In the genomic region with DNA sequence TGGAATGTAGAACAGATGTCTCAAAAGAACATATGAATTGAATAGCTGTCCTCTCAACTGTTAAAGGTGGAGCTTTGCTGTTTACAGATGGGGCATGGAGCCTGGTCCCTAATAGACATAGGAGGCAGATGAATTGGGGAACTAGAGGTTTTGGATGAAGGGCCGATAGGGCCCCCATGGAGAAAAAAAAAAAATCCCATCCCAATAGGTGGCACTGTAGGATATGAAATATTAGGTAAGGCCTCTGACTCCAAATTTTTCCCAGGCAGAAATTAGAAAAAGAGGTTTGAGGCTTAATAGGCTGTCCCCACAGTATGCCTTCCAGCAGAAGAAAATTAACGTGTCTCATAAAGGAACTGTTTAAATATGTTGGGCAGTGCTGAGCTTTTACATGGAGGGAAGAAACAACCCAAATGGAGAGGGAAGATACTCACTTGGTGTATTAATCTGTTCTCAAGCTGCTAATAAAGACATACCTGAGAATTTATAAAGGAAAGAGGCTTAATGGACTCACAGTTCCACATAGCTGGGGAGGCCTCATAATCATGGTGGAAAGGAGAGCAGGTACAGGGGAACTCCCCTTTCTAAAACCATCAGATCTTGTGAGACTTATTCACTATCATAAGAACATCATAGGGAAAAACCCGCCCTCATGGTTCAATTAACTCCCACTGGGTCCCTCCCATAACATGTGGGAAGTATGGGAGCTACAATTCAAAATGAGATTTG, we compare ENCODE assay signal across 8 cellular contexts. TPM values are rescaled to one million over a fixed set of nuclear protein-coding genes. Genes with fewer than 3 reads are reported as not detected.
DNase-seq lines count a peak whose midpoint lies in the region; ATAC-seq, FAIRE-seq and TF ChIP-seq lines count a peak whose summit lies in the region.

No MANE protein-coding gene starts in this region.

- no peak overlapping the region for H4K5ac ChIP-seq in H1 (ENCODE audit: insufficient read length, low read depth, low read length)

- no peaks in the 10 kb centered on the region for H3K4me1 ChIP-seq in cardiac muscle cell (ENCODE audit: low read depth)
- H3K4me1 ChIP-seq in H1 (replicated peaks in 1 of 4; ENCODE audit: control insufficient read depth in 3 of 4, insufficient read depth in 4 of 4, low read length in 3 of 4): no peaks in the 10 kb centered on the region
- H3K4me1 ChIP-seq in transverse colon: peaks cover 0 to 14% (median 10%) of the 10 kb centered on the region in 4 donors

- no peak overlapping the region for H2BK20ac ChIP-seq in H1 (ENCODE audit: low read length)

- H3K18ac ChIP-seq in H1 (ENCODE audit: extremely low read depth, low read length): no peak overlapping the region

- POLR2A ChIA-PET in H1 (lab: Charles Lee; ENCODE audit: partially characterized antibody): no interaction called here

- H4K91ac ChIP-seq in H1 (replicated peaks; ENCODE audit: insufficient read length, low read length): no peak overlapping the region

- peak; percentile 38 to 63 for TF ChIP-seq RAD21 in H1 (IDR thresholded peaks at IDR 0.05 in 1 of 2, conservative IDR thresholded peaks at IDR 0.05 in 1 of 2; ENCODE audit: low read depth in 2 of 2, low read length in 2 of 2)

- H3K9me3 ChIP-seq in cardiac muscle cell (ENCODE audit: low read depth) (no peaks in the 10 kb centered on the region), H1 (ENCODE audit: insufficient read depth in 2 of 2, low read depth in 1 of 2, low read length in 1 of 2) (no peaks in the 10 kb centered on the region), transverse colon (no peaks in the 10 kb centered on the region)

- H2BK15ac ChIP-seq in H1 (ENCODE audit: low read length): no peak overlapping the region

- H2AFZ ChIP-seq in H1 (ENCODE audit: low read length): no peak overlapping the region

- WGBS in H1 (ENCODE audit: extremely low coverage in 1 of 2, insufficient coverage in 1 of 2, insufficient read length in 1 of 2, insufficient replicate concordance in 2 of 2, low coverage in 1 of 2, low lambda C conversion rate in 2 of 2, missing lambda C conversion rate in 1 of 2), 2 experiments: 87% methylated on average over 3 of the region's 3 CpGs; no CpG with 5 or more reads in 1 of the 2 experiments
- WGBS in transverse colon (ENCODE audit: low coverage in 1 of 2), 2 donors: 26 to 50% methylated on average over 2 to 3 of the region's 3 CpGs

- H3K14ac ChIP-seq in H1 (ENCODE audit: insufficient read length): no peak overlapping the region

- no peak overlapping the region for H3K56ac ChIP-seq in H1 (replicated peaks; ENCODE audit: insufficient read length, low read depth, low read length)

- H2BK120ac ChIP-seq in H1 (replicated peaks; ENCODE audit: low read depth, low read length): no peak overlapping the region

- H2BK5ac ChIP-seq in H1 (ENCODE audit: low read depth, low read length): no peak overlapping the region

- CTCF ChIA-PET in H1 (lab: Charles Lee; ENCODE audit: partially characterized antibody): interaction anchor here (0.8 to 2.8 kb wide), 8 partner anchors 13 to 96 kb away, joined by 3 to 10 read pairs (median 4); no protein-coding TSS in a partner anchor

- peak; percentile 39 for TF ChIP-seq CTCF in cardiac muscle cell (IDR thresholded peaks at IDR 0.05; ENCODE audit: low read depth, low read length)
- peak in 1 of 3 experiments; percentile 24; a peak in 1 of 4 replicates for TF ChIP-seq CTCF in H1 (IDR thresholded peaks at IDR 0.05; ENCODE audit: control extremely low read depth in 1 of 3, insufficient read depth in 1 of 3, low read depth in 1 of 3, low read length in 3 of 3)
- peak in 3 of 5 experiments; percentile 25 to 32 (median 31) for TF ChIP-seq CTCF in transverse colon (IDR thresholded peaks at IDR 0.05)

- FAIRE-seq in H1 (lab: Jason Lieb, UNC): no peak

- H3K27me3 ChIP-seq in cardiac muscle cell (peaks cover 11% of the 10 kb centered on the region), H1 (replicated peaks in 1 of 4; ENCODE audit: control insufficient read depth in 3 of 4, extremely low read depth in 1 of 4, insufficient read depth in 3 of 4, low read length in 3 of 4) (no peaks in the 10 kb centered on the region), transverse colon (no peaks in the 10 kb centered on the region)

- H3K4me3 ChIP-seq in cardiac muscle cell (no peak overlapping the region), H1 (ENCODE audit: extremely low read depth in 1 of 4, insufficient read depth in 2 of 4, low read depth in 3 of 4, low read length in 4 of 4) (no peak overlapping the region), transverse colon (no peak overlapping the region)

- H3K23ac ChIP-seq in H1 (ENCODE audit: insufficient read length): no peak overlapping the region

- H3K4ac ChIP-seq in H1 (replicated peaks; ENCODE audit: insufficient read length, low read depth, low read length): no peak overlapping the region

- no peak overlapping the region for H3K27ac ChIP-seq in cardiac muscle cell
- no peak overlapping the region for H3K27ac ChIP-seq in H1 (ENCODE audit: low read depth, low read length)
- peak overlapping the region in 1 of 4 donors; percentile 8 for H3K27ac ChIP-seq in transverse colon

- in situ Hi-C loops in transverse colon (cut with MboI; ENCODE audit: low pct_ligation_motif_present in 1 of 4, low pct_unique_long_range_greater_than_20kb in 1 of 4, low sequenced_read_pairs in 3 of 4): no loop called here

- H3K23me2 ChIP-seq in H1 (ENCODE audit: low read depth, low read length): no peaks in the 10 kb centered on the region

- no peak overlapping the region for H2BK12ac ChIP-seq in H1 (ENCODE audit: low read depth, low read length)

- no peak overlapping the region for H2AK5ac ChIP-seq in H1 (ENCODE audit: low read depth, low read length)

- no peak overlapping the region for H4K8ac ChIP-seq in H1 (ENCODE audit: extremely low read depth, insufficient read depth, low read length)

- intact Hi-C loops in left ventricle myocardium superior (cut with micrococcal nuclease) (no loop called here), transverse colon (cut with DNase I; ENCODE audit: low total_unique reads) (no loop called here)

- H3K9ac ChIP-seq in H1 (replicated peaks in 1 of 4; ENCODE audit: extremely low read depth in 1 of 4, low read depth in 3 of 4, low read length in 3 of 4): no peak overlapping the region

- no peaks in the 10 kb centered on the region for H4K20me1 ChIP-seq in H1 (replicated peaks in 1 of 2; ENCODE audit: control insufficient read depth in 1 of 2, insufficient read depth in 2 of 2, low read length in 2 of 2)

- TF ChIP-seq EP300 in H1 (IDR thresholded peaks at IDR 0.05; ENCODE audit: borderline replicate concordance in 1 of 2, low read depth in 2 of 2, low read length in 2 of 2) (no peak), transverse colon (IDR thresholded peaks at IDR 0.05; ENCODE audit: low read depth) (no peak)

- H3K4me2 ChIP-seq in H1 (ENCODE audit: insufficient read depth in 1 of 2, low read depth in 2 of 2, low read length in 2 of 2): no peak overlapping the region

- ATAC-seq in left ventricle myocardium superior (no peak), GM18519 (IDR thresholded peaks at IDR 0.05; ENCODE audit: low FRiP score, unreplicated experiment) (no peak)

- DNase-seq in cardiac muscle cell (ENCODE audit: low read depth in 1 of 2, low spot score in 1 of 2) (peak in 1 of 2 donors; percentile 33), left ventricle myocardium superior (no peak), NCI-H526 (lab: John Stamatoyannopoulos, UW) (peak; percentile 34 to 81), H1 (ENCODE audit: low read depth in 1 of 2, low spot score in 2 of 2) (no peak), transverse colon (no peak), ureter (ENCODE audit: low spot score) (no peak)
- no peak for DNase-seq in activated naive CD4-positive, alpha-beta T cell treated with anti-CD3 and anti-CD28 coated beads, Interleukin-2, amount 50 U/mL, for 16 hours

- no peak for TF ChIP-seq POLR2A in H1 (IDR thresholded peaks at IDR 0.05; ENCODE audit: control extremely low read depth in 1 of 2, low read depth in 2 of 2, low read length in 2 of 2)
- no peak for TF ChIP-seq POLR2A in transverse colon (IDR thresholded peaks at IDR 0.05)

- H3K79me2 ChIP-seq in H1 (ENCODE audit: control insufficient read depth in 1 of 2, insufficient read depth in 2 of 2, low read length in 2 of 2): no peaks in the 10 kb centered on the region

- H3K36me3 ChIP-seq in cardiac muscle cell: no peaks in the 10 kb centered on the region
- H3K36me3 ChIP-seq in H1 (ENCODE audit: control insufficient read depth in 2 of 4, insufficient read depth in 4 of 4, low read length in 3 of 4): no peaks in the 10 kb centered on the region
- no peaks in the 10 kb centered on the region for H3K36me3 ChIP-seq in transverse colon

- H3K79me1 ChIP-seq in H1 (ENCODE audit: low read depth, low read length): no peaks in the 10 kb centered on the region

TF ChIP-seq in H1, 55 proteins besides CTCF, POLR2A, EP300 and RAD21 (continues in another document):
- TF ChIP-seq NANOG (IDR thresholded peaks at IDR 0.05; ENCODE audit: insufficient read depth, low read depth, low read length, poor library complexity, severe bottlenecking): no peak
- TF ChIP-seq TAF1 (IDR thresholded peaks at IDR 0.05; ENCODE audit: low read depth, low read length): no peak
- no peak for TF ChIP-seq POLR2AphosphoS5 (IDR thresholded peaks at IDR 0.05; ENCODE audit: low read depth, low read length)
- TF ChIP-seq TCF12 (IDR thresholded peaks at IDR 0.05; ENCODE audit: low read depth, low read length): no peak
- no peak for TF ChIP-seq SUZ12 (IDR thresholded peaks at IDR 0.05; ENCODE audit: low read length)
- no peak for TF ChIP-seq KDM4A (IDR thresholded peaks at IDR 0.05; ENCODE audit: low read depth, low read length, severe bottlenecking)

RNA-seq across cellular contexts. Expression of a gene that starts 30.1 kb away (rescaled TPM):
- total RNA-seq in cardiac muscle cell (0.18 and 0.33 TPM in 2 replicates), left ventricle myocardium superior (0.10 TPM), transverse colon (100 to 1,000 TPM in 3 of 4 donors, 10 to 100 TPM in 1; 42.2 to 336 (median 205) TPM), ureter (94.3 TPM)
- polyA plus RNA-seq in cardiac muscle cell (0.10 and 0.37 TPM in 2 replicates), H1 (2011; rRNA removed) (0.08 and 0.23 TPM in 2 replicates)
- total RNA-seq in H1 (2021; fragmentation: NEBNext Ultra II Directional; extraction: Animal tissue kit (Norgen Biotek cat#: 25700)): not detected in 2 replicates
- polyA plus RNA-seq in H1 (2011; cell fraction: cytosol; rRNA removed): 0.22 TPM
- polyA plus RNA-seq in H1 (2011; cell fraction: nucleus; rRNA removed): 0.41 TPM
- 0.29 to 1.7 TPM (median 0.55 TPM) in 4 replicates for polyA plus RNA-seq in H1 (2012, experiment 1 of 2)
- polyA plus RNA-seq in H1 (2012, experiment 2 of 2): 0.10 TPM
- 0.14 TPM for polyA plus RNA-seq in H1 (2013, experiment 1 of 2)
- 0.17 TPM for polyA plus RNA-seq in H1 (2013, experiment 2 of 2)
- polyA minus RNA-seq in H1 (2011; rRNA and poly(A)+ RNA removed): 0.06 TPM in 1 of 2 replicates, not detected in the other
- not detected for polyA minus RNA-seq in H1 (2011; cell fraction: cytosol; rRNA and poly(A)+ RNA removed)
- polyA minus RNA-seq in H1 (2011; cell fraction: nucleus; rRNA and poly(A)+ RNA removed): not detected

Comparison
In these comparisons a context has a peak if more than half of its experiments do, and no peak if none do; other contexts are left out.
1. DNase-seq: peak in NCI-H526 (2 of 2); none in left ventricle myocardium superior (single experiment), H1 (0 of 2), transverse colon (single experiment), activated naive CD4-positive, alpha-beta T cell treated with anti-CD3 and anti-CD28 coated beads, Interleukin-2, amount 50 U/mL, for 16 hours (single experiment) and ureter (single experiment).
2. RNA of a gene that starts 30.1 kb away (total RNA-seq): 42.2 to 336 TPM in transverse colon and 94.3 TPM in ureter (single experiment); 0.18 to 0.33 TPM in cardiac muscle cell, 0.10 TPM in left ventricle myocardium superior (single experiment) and not detected in H1; every median in the first group is over 10 times any median in the second.